ENCODE assay signal across 16 cellular contexts in the genomic region with DNA sequence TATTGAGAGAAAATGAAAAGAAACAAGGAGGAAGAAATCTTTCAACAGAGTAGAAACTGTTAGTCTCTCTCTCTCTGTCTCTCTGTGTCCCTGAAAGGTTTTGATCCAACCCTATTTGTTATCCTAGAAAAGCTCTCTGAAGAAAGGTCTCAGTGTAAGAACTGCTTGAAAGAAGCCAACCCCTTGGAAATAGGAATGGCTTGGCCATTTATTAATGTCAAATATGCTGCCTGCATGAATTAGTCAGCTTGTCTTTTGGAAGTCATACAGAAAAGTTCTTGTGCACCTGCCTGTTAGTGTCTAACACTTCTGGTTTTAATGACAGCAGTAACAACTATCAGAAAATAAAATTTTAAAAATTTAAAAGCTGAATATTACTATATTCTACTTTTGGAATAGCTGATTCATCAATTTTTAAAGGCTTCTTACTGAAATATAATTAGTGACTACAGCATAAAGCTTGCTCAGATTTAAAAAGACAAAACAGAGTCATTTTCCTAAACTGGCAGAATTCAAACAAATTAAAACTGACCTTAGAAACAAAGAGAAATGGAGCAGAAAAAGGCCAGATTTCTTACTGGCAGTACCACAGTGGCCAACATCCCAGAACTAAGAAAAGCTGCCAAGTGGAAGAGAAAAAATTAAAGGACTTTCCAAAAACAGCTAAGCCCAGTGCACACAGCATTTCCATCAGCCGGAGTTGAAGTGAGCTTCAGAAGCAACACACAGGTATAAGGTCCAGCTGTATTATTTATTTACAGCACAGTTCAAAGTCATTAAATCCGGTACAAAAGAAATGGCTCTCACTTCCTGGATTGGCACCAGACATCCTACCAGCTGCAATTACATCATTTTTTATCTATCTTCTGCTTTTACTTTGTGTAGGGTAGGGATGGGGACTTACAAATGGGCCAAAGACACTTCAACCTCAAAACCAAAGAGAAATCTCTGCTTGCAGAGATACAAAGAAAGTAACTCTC.
A peak's percentile ranks its signal among the peaks of the same experiment; 100 is the strongest.
DNase-seq lines count a peak whose midpoint lies in the region; ATAC-seq and TF ChIP-seq lines count a peak whose summit lies in the region.
"Had no signal": no experiment of that assay in that cellular context is flagged by ENCODE, and none has a peak within 500 bp of the region (broad histone marks: within the 10 kb centered on the region; RNA-seq: fewer than 3 reads in every experiment).

No MANE protein-coding gene starts in this region.

- peaks cover 0 to 23% of the 10 kb centered on the region in 2 donors for H3K4me1 ChIP-seq in ascending aorta

- no peak for TF ChIP-seq CTCF in ascending aorta (IDR thresholded peaks at IDR 0.05)
- no peak for TF ChIP-seq CTCF in natural killer cell (IDR thresholded peaks at IDR 0.05)

- no peak overlapping the region for H3K4me3 Mint-ChIP-seq in natural killer cell
- H3K4me3 Mint-ChIP-seq: activated CD4-positive, alpha-beta T cell treated with anti-CD3 and anti-CD28 coated beads, Interleukin-2, amount 10 ng/mL, durations not matched to agents 24 days and 14 days; activated T-cell treated with anti-CD3 and anti-CD28 coated beads, Interleukin-2, amount 50 U/mL, for 4 hours; B cell; mesothelial cell of epicardium; stimulated activated effector memory CD8-positive, alpha-beta T cell treated with anti-CD3 and anti-CD28 coated beads, Interleukin-12 subunit alpha, Interleukin-12 subunit beta, amount 100 ng/mL, for 72 hours had no signal

- H3K9me3 Mint-ChIP-seq in natural killer cell, result no peaks in the 10 kb centered on the region
- H3K9me3 Mint-ChIP-seq: activated CD4-positive, alpha-beta T cell treated with anti-CD3 and anti-CD28 coated beads, Interleukin-2, amount 10 ng/mL, durations not matched to agents 24 days and 14 days; activated T-cell treated with anti-CD3 and anti-CD28 coated beads, Interleukin-2, amount 50 U/mL, for 4 hours; mesothelial cell of epicardium; stimulated activated effector memory CD8-positive, alpha-beta T cell treated with anti-CD3 and anti-CD28 coated beads, Interleukin-12 subunit alpha, Interleukin-12 subunit beta, amount 100 ng/mL, for 72 hours had no signal

- no peaks in the 10 kb centered on the region for H3K4me1 Mint-ChIP-seq in natural killer cell
- H3K4me1 Mint-ChIP-seq: activated CD4-positive, alpha-beta T cell treated with anti-CD3 and anti-CD28 coated beads, Interleukin-2, amount 10 ng/mL, durations not matched to agents 24 days and 14 days; mesothelial cell of epicardium; stimulated activated effector memory CD8-positive, alpha-beta T cell treated with anti-CD3 and anti-CD28 coated beads, Interleukin-12 subunit alpha, Interleukin-12 subunit beta, amount 100 ng/mL, for 72 hours had no signal

- H3K4me3 ChIP-seq in ascending aorta, result no peak overlapping the region

- no peaks in the 10 kb centered on the region for H3K27me3 ChIP-seq in ascending aorta

- no peaks in the 10 kb centered on the region for H3K27me3 Mint-ChIP-seq in natural killer cell (ENCODE audit: low read depth in 2 of 2)
- H3K27me3 Mint-ChIP-seq: activated CD4-positive, alpha-beta T cell treated with anti-CD3 and anti-CD28 coated beads, Interleukin-2, amount 10 ng/mL, durations not matched to agents 24 days and 14 days; B cell had no signal

- ATAC-seq in natural killer cell, result no peak
- ATAC-seq: activated T-cell treated with anti-CD3 and anti-CD28 coated beads, Interleukin-2, amount 50 U/mL, for 4 hours; stimulated activated effector memory CD8-positive, alpha-beta T cell treated with anti-CD3 and anti-CD28 coated beads, Interleukin-12 subunit alpha, Interleukin-12 subunit beta, amount 100 ng/mL, for 72 hours had no signal

- no peaks in the 10 kb centered on the region for H3K36me3 ChIP-seq in ascending aorta

- DNase-seq in DMS153 treated with DMSO at 0.1 percent for 48 hours (lab: John Stamatoyannopoulos, UW; ENCODE audit: unreplicated experiment) (peak; percentile 74), NCI-H2029 treated with DMSO at 0.1 percent for 48 hours (lab: John Stamatoyannopoulos, UW) (peak; percentile 9), ascending aorta (ENCODE audit: low spot score in 2 of 2) (no peak), myocyte (ENCODE audit: low read depth) (peak; percentile 46), natural killer cell (no peak), NCI-H2227 treated with DMSO at 0.1 percent for 48 hours (lab: John Stamatoyannopoulos, UW) (no peak), NCI-H2081 treated with DMSO at 0.1 percent for 48 hours (lab: John Stamatoyannopoulos, UW) (no peak)
- no peak for DNase-seq in activated CD8-positive, alpha-beta memory T cell treated with anti-CD3 and anti-CD28 coated beads for 24 hours
- DNase-seq: activated CD4-positive, alpha-beta T cell treated with anti-CD3 and anti-CD28 coated beads, Interleukin-2, amount 10 ng/mL, durations not matched to agents 24 days and 14 days; activated T-cell treated with anti-CD3 and anti-CD28 coated beads, Interleukin-2, amount 50 U/mL, for 4 hours; NCI-H187 treated with DMSO at 0.1 percent for 48 hours; RPMI8226; stimulated activated CD4-positive, alpha-beta T cell treated with anti-CD3 and anti-CD28 coated beads, Interleukin-4, amount 100 ng/mL, for 24 hours had no signal

- no peaks in the 10 kb centered on the region for H3K9me3 ChIP-seq in ascending aorta

- intact Hi-C loops in ascending aorta (cut with DNase I), result no loop called here
- intact Hi-C loops in natural killer cell (cut with micrococcal nuclease), result no loop called here

- peaks cover 8% of the 10 kb centered on the region for H3K36me3 Mint-ChIP-seq in natural killer cell

- H3K27ac ChIP-seq in ascending aorta, result peak overlapping the region; percentile 43

- no peak overlapping the region for H3K27ac Mint-ChIP-seq in natural killer cell
- H3K27ac Mint-ChIP-seq: activated CD4-positive, alpha-beta T cell treated with anti-CD3 and anti-CD28 coated beads, Interleukin-2, amount 10 ng/mL, durations not matched to agents 24 days and 14 days; B cell; mesothelial cell of epicardium; stimulated activated effector memory CD8-positive, alpha-beta T cell treated with anti-CD3 and anti-CD28 coated beads, Interleukin-12 subunit alpha, Interleukin-12 subunit beta, amount 100 ng/mL, for 72 hours had no signal

Comparison
In these comparisons a context has a peak if more than half of its experiments do, and no peak if none do; other contexts are left out.
1. DNase-seq: peak in DMS153 treated with DMSO at 0.1 percent for 48 hours (single experiment), NCI-H2029 treated with DMSO at 0.1 percent for 48 hours (single experiment) and myocyte (single experiment); none in ascending aorta (0 of 2), activated CD8-positive, alpha-beta memory T cell treated with anti-CD3 and anti-CD28 coated beads for 24 hours (single experiment), natural killer cell (single experiment), NCI-H2227 treated with DMSO at 0.1 percent for 48 hours (single experiment) and NCI-H2081 treated with DMSO at 0.1 percent for 48 hours (single experiment).